In genomic region chr5:80185095-80185494, GRCh38 we compare ENCODE assay signal across 11 cellular contexts.
DNase-seq lines count a peak whose midpoint lies in the region; ATAC-seq and TF ChIP-seq lines count a peak whose summit lies in the region.
"Had no signal": no experiment of that assay in that cellular context is flagged by ENCODE, and none has a peak within 500 bp of the region (broad histone marks: within the 10 kb centered on the region; RNA-seq: fewer than 3 reads in every experiment).

No MANE protein-coding gene starts in this region.

- H3K4me1 ChIP-seq in HCT116 (ENCODE audit: control insufficient read depth in 1 of 2, insufficient read depth in 2 of 2, low read length in 2 of 2), result peaks cover 71 to 77% of the 10 kb centered on the region in 2 experiments

- CTCF ChIA-PET in HCT116 (lab: Charles Lee) (no interaction called here), RWPE1 (lab: Yijun Ruan, JAX) (no interaction called here)

- RAD21 ChIA-PET in HCT116 (lab: Charles Lee; ENCODE audit: low non-redundant PET in 1 of 2, low total read pairs in 2 of 2, uncharacterized antibody in 2 of 2, unreplicated experiment in 2 of 2), result no interaction called here

- H3K9me2 ChIP-seq in HCT116 (ENCODE audit: insufficient read depth), result no peaks in the 10 kb centered on the region

- no peak overlapping the region for H3K4me3 Mint-ChIP-seq in stimulated activated naive B cell treated with anti-CD40 and anti-IgM and Interleukin-4, amounts not matched to agents 10 μg/mL and 1 μg/mL and 100 μg/mL, for 72 hours

- no TSS peak for BruUV-seq in HCT116 (replicated peaks; lab: Mats Ljungman, UMichigan)

- no peak overlapping the region for H2AFZ ChIP-seq in HCT116 (ENCODE audit: low read depth, low read length, poor library complexity, severe bottlenecking)

- intact Hi-C loops in HCT116 (cut with micrococcal nuclease), result loop anchor here (2.0 kb wide), 1 partner anchor 72 kb away; the partner anchor contains the start of gene SERINC5

- DNase-seq in HCT116 (ENCODE audit: low read depth, low spot score) (no peak), RWPE1 (ENCODE audit: low spot score) (no peak), epithelial cell of prostate (ENCODE audit: low read depth, low spot score) (no peak), DMS 273 treated with DMSO at 0.1 percent for 48 hours (lab: John Stamatoyannopoulos, UW) (no peak)
- DNase-seq in stimulated activated naive B cell treated with anti-CD40 and anti-IgM and Interleukin-4, amounts not matched to agents 10 μg/mL and 1 μg/mL and 100 μg/mL, for 72 hours, result no peak
- DNase-seq in activated effector memory CD4-positive, alpha-beta T cell treated with Interleukin-2 at 50 U/mL for 16 hours, result no peak
- DNase-seq: islet precursor cell; stimulated activated CD4-positive, alpha-beta T cell treated with anti-CD3 and anti-CD28 coated beads, Interleukin-4, amount 100 ng/mL, for 24 hours; tibial artery had no signal

- no peak for TF ChIP-seq RAD21 in HCT116 (IDR thresholded peaks at IDR 0.05; ENCODE audit: low read depth)

- no peak overlapping the region for H3K4me3 ChIP-seq in HCT116 (replicated peaks in 1 of 2; ENCODE audit: low read depth in 1 of 2, low read length in 2 of 2)
- H3K4me3 ChIP-seq: ovary, tibial artery had no signal

- peaks cover 0 to 17% of the 10 kb centered on the region in 2 donors for H3K36me3 Mint-ChIP-seq in stimulated activated naive B cell treated with anti-CD40 and anti-IgM and Interleukin-4, amounts not matched to agents 10 μg/mL and 1 μg/mL and 100 μg/mL, for 72 hours

- H3K9me3 ChIP-seq in HCT116 (ENCODE audit: control insufficient read depth in 1 of 2, insufficient read depth in 1 of 2, low read depth in 1 of 2, low read length in 2 of 2), result no peaks in the 10 kb centered on the region
- H3K9me3 ChIP-seq: ovary, tibial artery had no signal

- no peaks in the 10 kb centered on the region for H3K36me3 ChIP-seq in HCT116 (ENCODE audit: control insufficient read depth in 1 of 2, insufficient read depth in 2 of 2, low read length in 2 of 2)
- H3K36me3 ChIP-seq: ovary, tibial artery had no signal

- peak overlapping the region; percentile 71 for H3K4me2 ChIP-seq in HCT116 (ENCODE audit: low read length)

- POLR2A ChIA-PET in HCT116 (lab: Charles Lee) (no interaction called here), RWPE1 (lab: Yijun Ruan, JAX; ENCODE audit: low non-redundant PET) (no interaction called here)

- no peak for TF ChIP-seq CTCF in HCT116 (IDR thresholded peaks at IDR 0.05 in 2 of 3, conservative IDR thresholded peaks at IDR 0.05 in 1 of 3; ENCODE audit: borderline replicate concordance in 1 of 3, insufficient read depth in 1 of 3, low read depth in 2 of 3, low read length in 2 of 3)
- no peak for TF ChIP-seq CTCF in RWPE1 (conservative IDR thresholded peaks at IDR 0.05; ENCODE audit: low read depth)

- TF ChIP-seq POLR2A in HCT116 (IDR thresholded peaks at IDR 0.05; ENCODE audit: borderline replicate concordance, extremely low read depth, insufficient read depth, insufficient read length), result no peak

- no peaks in the 10 kb centered on the region for H3K27me3 Mint-ChIP-seq in stimulated activated naive B cell treated with anti-CD40 and anti-IgM and Interleukin-4, amounts not matched to agents 10 μg/mL and 1 μg/mL and 100 μg/mL, for 72 hours

- no peaks in the 10 kb centered on the region for H4K20me1 ChIP-seq in HCT116 (ENCODE audit: insufficient read depth)

- peaks cover 40 to 77% of the 10 kb centered on the region in 2 donors for H3K4me1 Mint-ChIP-seq in stimulated activated naive B cell treated with anti-CD40 and anti-IgM and Interleukin-4, amounts not matched to agents 10 μg/mL and 1 μg/mL and 100 μg/mL, for 72 hours

- H3K27me3 ChIP-seq in HCT116 (ENCODE audit: insufficient read depth, low read length), result no peaks in the 10 kb centered on the region
- H3K27me3 ChIP-seq: ovary, tibial artery had no signal

- peak overlapping the region; percentile 66 for H3K27ac ChIP-seq in HCT116 (ENCODE audit: low read depth, low read length)
- H3K27ac ChIP-seq in RWPE1, result peak overlapping the region; percentile 17; the same call in 1 of the 2 replicates
- peak overlapping the region; percentile 77 for H3K27ac ChIP-seq in epithelial cell of prostate
- H3K27ac ChIP-seq: ovary, tibial artery had no signal

- H3K9ac ChIP-seq in HCT116 (ENCODE audit: low read length), result no peak overlapping the region

- H3K79me2 ChIP-seq in HCT116 (ENCODE audit: insufficient read depth, low read length), result no peaks in the 10 kb centered on the region

- peak overlapping the region; percentile 54 for H3K27ac Mint-ChIP-seq in stimulated activated naive B cell treated with anti-CD40 and anti-IgM and Interleukin-4, amounts not matched to agents 10 μg/mL and 1 μg/mL and 100 μg/mL, for 72 hours

- no peak for ATAC-seq in HCT116
- no peak for ATAC-seq in stimulated activated naive B cell treated with anti-CD40 and anti-IgM and Interleukin-4, amounts not matched to agents 10 μg/mL and 1 μg/mL and 100 μg/mL, for 72 hours (replicated peaks)
- ATAC-seq in GM21381 (IDR thresholded peaks at IDR 0.05; ENCODE audit: unreplicated experiment), result no peak

- H3K9me3 Mint-ChIP-seq in stimulated activated naive B cell treated with anti-CD40 and anti-IgM and Interleukin-4, amounts not matched to agents 10 μg/mL and 1 μg/mL and 100 μg/mL, for 72 hours, result no peaks in the 10 kb centered on the region

TF ChIP-seq in HCT116, 20 proteins besides CTCF, POLR2A, EP300 and RAD21:
- TF ChIP-seq, protein P1, sequence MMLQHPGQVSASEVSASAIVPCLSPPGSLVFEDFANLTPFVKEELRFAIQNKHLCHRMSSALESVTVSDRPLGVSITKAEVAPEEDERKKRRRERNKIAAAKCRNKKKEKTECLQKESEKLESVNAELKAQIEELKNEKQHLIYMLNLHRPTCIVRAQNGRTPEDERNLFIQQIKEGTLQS (IDR thresholded peaks at IDR 0.05), result no peak
- TF ChIP-seq CEBPB (IDR thresholded peaks at IDR 0.05; ENCODE audit: low read depth), result peak; percentile 72

Comparison
In these comparisons a context has a peak if more than half of its experiments do, and no peak if none do; other contexts are left out.
1. H3K27ac ChIP-seq: peak in every context shown above with its lines; median percentile 77 in epithelial cell of prostate; 66 in HCT116; 17 in RWPE1.